Comparison of ENCODE assay signal across 1 cellular context in genomic region chr17:82615084-82616020, GRCh38.
TF ChIP-seq lines count a peak whose summit lies in the region.

No MANE protein-coding gene starts in this region.

TF ChIP-seq in HCT116, 20 proteins besides CTCF, POLR2A, EP300 and RAD21 (continued from another document):
- TF ChIP-seq EGR1 (IDR thresholded peaks at IDR 0.05; ENCODE audit: low read depth) (no peak), CEBPB (IDR thresholded peaks at IDR 0.05; ENCODE audit: low read depth) (no peak), CBX3 (IDR thresholded peaks at IDR 0.05; ENCODE audit: low read depth) (no peak), ZNF274 (IDR thresholded peaks at IDR 0.05; ENCODE audit: low read depth, low read length) (no peak), ELF1 (IDR thresholded peaks at IDR 0.05; ENCODE audit: borderline replicate concordance, low read depth) (no peak)
